Comparison of ENCODE assay signal across 8 cellular contexts in the genomic region with DNA sequence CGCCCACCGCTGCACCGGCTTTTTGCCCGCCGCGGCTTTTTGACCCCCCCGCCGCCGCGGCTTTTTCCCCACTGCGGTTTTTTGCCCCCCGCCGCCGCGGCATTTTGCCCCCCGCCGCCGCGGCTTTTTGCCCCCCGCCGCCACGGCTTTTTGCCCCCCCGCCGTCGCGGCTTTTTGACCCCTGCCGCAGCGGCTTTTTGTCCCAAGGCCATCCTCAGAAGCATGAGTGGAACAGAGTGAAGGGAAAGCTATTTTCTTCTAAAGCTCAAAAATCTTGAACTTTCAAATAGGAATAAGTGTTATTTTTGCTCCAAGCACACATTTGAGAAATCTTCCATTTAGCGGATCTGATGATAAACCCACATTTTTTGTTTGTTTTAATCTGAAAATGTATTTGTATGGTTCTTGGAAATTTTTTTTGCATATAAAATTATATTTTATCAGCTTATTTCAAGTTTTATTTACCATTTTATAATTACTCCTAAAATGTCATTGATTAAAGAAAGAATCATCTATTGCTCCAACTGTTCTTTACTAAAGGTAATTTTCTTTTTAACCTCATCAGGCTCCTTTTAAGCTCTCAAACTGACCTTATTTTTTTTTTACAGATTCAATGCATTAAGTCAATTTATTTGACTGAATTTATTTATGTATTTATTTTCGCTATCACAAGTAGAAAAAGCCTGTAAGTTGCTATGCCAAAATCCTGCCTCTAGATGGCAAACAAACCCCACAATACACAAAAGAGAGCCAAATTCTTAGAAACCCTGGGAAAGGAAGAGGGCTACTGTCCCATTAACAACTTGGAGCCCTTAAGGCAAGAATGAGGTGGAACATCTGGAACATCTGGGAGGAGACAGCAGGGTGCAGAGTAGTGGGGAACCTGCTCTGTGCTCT.
A peak's percentile ranks its signal among the peaks of the same experiment; 100 is the strongest.
DNase-seq lines count a peak whose midpoint lies in the region; ATAC-seq, FAIRE-seq and TF ChIP-seq lines count a peak whose summit lies in the region.
"Not testable (repeated sequence)": the region's sequence is repeated elsewhere in the genome, so short reads cannot be mapped to it uniquely, and the experiment has no call there.

No MANE protein-coding gene starts in this region.

- H3K9me3 Mint-ChIP-seq in activated naive CD8-positive, alpha-beta T cell treated with anti-CD3 and anti-CD28 coated beads, Interleukin-2, amount 50 U/mL, for 24 hours: not testable (repeated sequence)

- not testable (repeated sequence) for FAIRE-seq in endothelial cell of umbilical vein (lab: Jason Lieb, UNC)

- CTCF ChIA-PET in A673 (lab: Charles Lee): not testable (repeated sequence)
- CTCF ChIA-PET in endothelial cell of umbilical vein (lab: Charles Lee): interaction anchor here (0.7 kb wide), 1 partner anchor 900 kb away, joined by 3 read pairs; no protein-coding TSS in a partner anchor

- BruUV-seq in A673 (replicated peaks; lab: Mats Ljungman, UMichigan); endothelial cell of umbilical vein (replicated peaks; lab: Mats Ljungman, UMichigan): not testable (repeated sequence)

- H3K27me3 ChIP-seq in A673 (replicated peaks; ENCODE audit: insufficient read depth, low read depth, low read length, poor library complexity) (peaks cover 19% of the 10 kb centered on the region), gastrocnemius medialis (peaks cover 14 to 32% (median 15%) of the 10 kb centered on the region in 3 donors)
- H3K27me3 ChIP-seq in endothelial cell of umbilical vein (ENCODE audit: control insufficient read depth in 2 of 2, insufficient read depth in 2 of 2, low read length in 2 of 2); kidney epithelial cell (ENCODE audit: control insufficient read depth, insufficient read depth, low read length): not testable (repeated sequence)

- in situ Hi-C loops in gastrocnemius medialis (cut with MboI; ENCODE audit: low sequenced_read_pairs in 4 of 4): not testable (repeated sequence)

- not testable (repeated sequence) for H4K20me1 ChIP-seq in endothelial cell of umbilical vein (replicated peaks; ENCODE audit: control insufficient read depth, extremely low read depth, insufficient read depth, low read length)

- intact Hi-C loops in A673 (cut with micrococcal nuclease; ENCODE audit: unreplicated experiment); endothelial cell of umbilical vein (cut with micrococcal nuclease); gastrocnemius medialis (cut with DNase I; ENCODE audit: low total_unique reads): not testable (repeated sequence)

- not testable (repeated sequence) for H3K9me1 ChIP-seq in endothelial cell of umbilical vein (replicated peaks; ENCODE audit: control insufficient read depth, extremely low read depth, insufficient read depth, low read length)

- not testable (repeated sequence) for H3K79me2 ChIP-seq in endothelial cell of umbilical vein (ENCODE audit: control insufficient read depth, insufficient read depth, low read length)

- peaks cover 56% of the 10 kb centered on the region for H3K27me3 Mint-ChIP-seq in activated naive CD8-positive, alpha-beta T cell treated with anti-CD3 and anti-CD28 coated beads, Interleukin-2, amount 50 U/mL, for 24 hours

- not testable (repeated sequence) for H3K4me2 ChIP-seq in endothelial cell of umbilical vein (ENCODE audit: insufficient read depth, low read length)

- H3K4me1 Mint-ChIP-seq in activated naive CD8-positive, alpha-beta T cell treated with anti-CD3 and anti-CD28 coated beads, Interleukin-2, amount 50 U/mL, for 24 hours: not testable (repeated sequence)

- H3K27ac Mint-ChIP-seq in activated naive CD8-positive, alpha-beta T cell treated with anti-CD3 and anti-CD28 coated beads, Interleukin-2, amount 50 U/mL, for 24 hours: peak overlapping the region; percentile 80

- DNase-seq in A673 (ENCODE audit: low spot score) (peak; percentile 23), ELF-1 (ENCODE audit: low read depth, low spot score) (peak; percentile 11), SK-N-DZ (ENCODE audit: low spot score) (peak; percentile 12), endothelial cell of umbilical vein (ENCODE audit: low read depth, low spot score) (peak; percentile 45), kidney epithelial cell (ENCODE audit: low read depth) (peak; percentile 1)
- not testable (repeated sequence) for DNase-seq in activated naive CD8-positive, alpha-beta T cell treated with anti-CD3 and anti-CD28 coated beads, Interleukin-2, amount 50 U/mL, for 24 hours; gastrocnemius medialis

- not testable (repeated sequence) for H3K27ac ChIP-seq in A673 (ENCODE audit: low read depth, low read length, poor library complexity, severe bottlenecking); endothelial cell of umbilical vein (ENCODE audit: insufficient read depth, low read depth, low read length); gastrocnemius medialis

- POLR2A ChIA-PET in A673 (lab: Charles Lee; ENCODE audit: low non-redundant PET); endothelial cell of umbilical vein (lab: Charles Lee): not testable (repeated sequence)

- not testable (repeated sequence) for H3K9me3 ChIP-seq in A673 (ENCODE audit: low read depth, low read length, poor library complexity, severe bottlenecking); endothelial cell of umbilical vein (replicated peaks; ENCODE audit: control insufficient read depth, insufficient read depth, low read length); gastrocnemius medialis

- H3K4me3 Mint-ChIP-seq in activated naive CD8-positive, alpha-beta T cell treated with anti-CD3 and anti-CD28 coated beads, Interleukin-2, amount 50 U/mL, for 24 hours: peak overlapping the region; percentile 48

- not testable (repeated sequence) for H3K4me3 ChIP-seq in A673 (ENCODE audit: low read depth, low read length, poor library complexity, severe bottlenecking); endothelial cell of umbilical vein (replicated peaks in 1 of 3; ENCODE audit: insufficient read depth in 1 of 3, low read depth in 1 of 3, low read length in 3 of 3); kidney epithelial cell (ENCODE audit: low read depth, low read length)
- H3K4me3 ChIP-seq in gastrocnemius medialis: peak overlapping the region in 2 of 4 donors; percentile 20 to 40

- not testable (repeated sequence) for ATAC-seq in activated naive CD8-positive, alpha-beta T cell treated with anti-CD3 and anti-CD28 coated beads, Interleukin-2, amount 50 U/mL, for 24 hours; gastrocnemius medialis

- TF ChIP-seq CTCF in A673 (conservative IDR thresholded peaks at IDR 0.05; ENCODE audit: low read depth, low read length) (peak; percentile 41), LNCAP (IDR thresholded peaks at IDR 0.05) (peak; percentile 61; the same call in 1 of the 2 replicates), endothelial cell of umbilical vein (IDR thresholded peaks at IDR 0.05; ENCODE audit: extremely low read depth in 1 of 2, insufficient read depth in 1 of 2, low read depth in 1 of 2, low read length in 2 of 2) (peak in 1 of 2 donors; percentile 16), kidney epithelial cell (IDR thresholded peaks at IDR 0.05; ENCODE audit: insufficient read depth, low read length, poor library complexity, severe bottlenecking) (peak; percentile 29), gastrocnemius medialis (IDR thresholded peaks at IDR 0.05 in 4 of 5, conservative IDR thresholded peaks at IDR 0.05 in 1 of 5) (peak in 4 of 5 experiments; percentile 13 to 40 (median 22))

- not testable (repeated sequence) for H3K4me1 ChIP-seq in A673 (ENCODE audit: insufficient read depth, low read length, poor library complexity, severe bottlenecking); endothelial cell of umbilical vein (ENCODE audit: control insufficient read depth, extremely low read depth, insufficient read depth, low read length); gastrocnemius medialis

- dilution Hi-C loops in endothelial cell of umbilical vein (cut with MboI; ENCODE audit: extremely low pct_ligation_motif_present, low sequenced_read_pairs): not testable (repeated sequence)

- H3K36me3 Mint-ChIP-seq in activated naive CD8-positive, alpha-beta T cell treated with anti-CD3 and anti-CD28 coated beads, Interleukin-2, amount 50 U/mL, for 24 hours (ENCODE audit: low read depth): not testable (repeated sequence)

- not testable (repeated sequence) for TF ChIP-seq POLR2A in endothelial cell of umbilical vein (IDR thresholded peaks at IDR 0.05; ENCODE audit: low read depth, low read length); gastrocnemius medialis (IDR thresholded peaks at IDR 0.05)

- not testable (repeated sequence) for H3K9ac ChIP-seq in endothelial cell of umbilical vein (replicated peaks; ENCODE audit: extremely low read depth, insufficient read depth, low read length)

- not testable (repeated sequence) for H3K36me3 ChIP-seq in A673 (ENCODE audit: insufficient read depth, low read length, poor library complexity, severe bottlenecking); endothelial cell of umbilical vein (ENCODE audit: control insufficient read depth in 2 of 2, extremely low read depth in 1 of 2, insufficient read depth in 2 of 2, low read length in 2 of 2); kidney epithelial cell (ENCODE audit: control insufficient read depth, insufficient read depth, low read length); gastrocnemius medialis

- not testable (repeated sequence) for H2AFZ ChIP-seq in endothelial cell of umbilical vein (ENCODE audit: low read depth, low read length)

TF ChIP-seq in endothelial cell of umbilical vein, 7 proteins besides CTCF, POLR2A, EP300 and RAD21:
- peak; percentile 46 for TF ChIP-seq EZH2 (IDR thresholded peaks at IDR 0.05; ENCODE audit: borderline replicate concordance, low read depth, low read length, severe bottlenecking)
